ENCODE assay signal across 9 cellular contexts in the genomic region with DNA sequence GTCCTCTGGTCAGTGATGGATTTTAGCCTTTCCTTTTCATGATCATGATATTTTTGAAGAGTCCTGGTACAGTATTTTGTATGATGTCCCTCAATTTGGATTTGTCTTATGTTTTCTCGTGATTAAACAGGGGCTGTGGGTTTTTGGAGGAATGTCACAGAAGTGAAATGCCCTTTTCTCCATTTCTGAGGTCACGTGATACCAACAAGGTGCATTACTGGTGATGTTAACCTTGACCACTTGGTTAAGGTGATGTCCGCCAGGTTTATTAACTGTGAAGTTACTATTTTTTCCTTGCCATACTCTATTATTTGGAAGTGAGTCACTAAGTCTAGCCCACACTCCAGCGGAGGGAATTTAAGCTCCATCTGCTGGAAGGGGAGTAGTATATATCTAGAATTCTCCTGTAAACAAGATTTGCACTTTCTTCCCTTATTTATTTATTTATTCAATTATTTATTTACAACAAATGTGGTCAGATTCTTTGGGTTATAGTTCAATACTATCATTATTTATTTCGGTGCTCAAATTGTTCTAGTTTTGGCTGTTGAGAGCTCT.
DNase-seq lines count a peak whose midpoint lies in the region; ATAC-seq and TF ChIP-seq lines count a peak whose summit lies in the region.
"Had no signal": no experiment of that assay in that cellular context is flagged by ENCODE, and none has a peak within 500 bp of the region (broad histone marks: within the 10 kb centered on the region; RNA-seq: fewer than 3 reads in every experiment).

No MANE protein-coding gene starts in this region.

- H3K27me3 ChIP-seq in DND-41 (ENCODE audit: insufficient read depth, low read length, poor library complexity) (no peaks in the 10 kb centered on the region), mammary epithelial cell (ENCODE audit: insufficient read depth, low read length) (no peaks in the 10 kb centered on the region), mesendoderm (ENCODE audit: insufficient read depth, low read length, poor library complexity) (no peaks in the 10 kb centered on the region)

- H4K20me1 ChIP-seq in DND-41 (ENCODE audit: insufficient read depth, low read length) (peaks cover 52% of the 10 kb centered on the region), mammary epithelial cell (ENCODE audit: insufficient read depth, low read length) (no peaks in the 10 kb centered on the region)

- BruUV-seq in mammary epithelial cell (replicated peaks; lab: Mats Ljungman, UMichigan), result no TSS peak

- dilution Hi-C loops in mammary epithelial cell (cut with HindIII; ENCODE audit: low sequenced_read_pairs), result no loop called here

- no peak overlapping the region for H4K8ac ChIP-seq in mesendoderm (ENCODE audit: low read depth, low read length)

- DNase-seq in DND-41 (no peak), M059J (ENCODE audit: low read depth) (peak; percentile 70), mammary epithelial cell (peak; percentile 43), mesendoderm (peak; percentile 19), NCI-H1048 (lab: John Stamatoyannopoulos, UW) (no peak), inferior parietal cortex (ENCODE audit: extremely low spot score) (no peak)
- DNase-seq: activated T-cell treated with anti-CD3 and anti-CD28 coated beads, Interleukin-2, amount 50 U/mL, for 1 hour had no signal

- no peak overlapping the region for H2BK5ac ChIP-seq in mesendoderm (ENCODE audit: low read length)

- H3K23ac ChIP-seq in mesendoderm (ENCODE audit: low read length), result no peak overlapping the region

- H3K36me3 ChIP-seq in DND-41 (ENCODE audit: insufficient read depth, low read length) (peaks cover 23% of the 10 kb centered on the region), mammary epithelial cell (ENCODE audit: insufficient read depth, low read length) (no peaks in the 10 kb centered on the region), mesendoderm (ENCODE audit: control insufficient read depth, insufficient read depth, low read length) (no peaks in the 10 kb centered on the region)

- H3K9ac ChIP-seq in DND-41 (ENCODE audit: low read depth, low read length) (no peak overlapping the region), mammary epithelial cell (ENCODE audit: insufficient read depth, low read length) (no peak overlapping the region), mesendoderm (ENCODE audit: low read length) (no peak overlapping the region)

- H3K9me3 ChIP-seq in DND-41 (ENCODE audit: insufficient read depth, low read length, severe bottlenecking) (no peaks in the 10 kb centered on the region), mammary epithelial cell (replicated peaks; ENCODE audit: insufficient read depth, low read length) (no peaks in the 10 kb centered on the region)

- no peak overlapping the region for H2BK15ac ChIP-seq in mesendoderm (replicated peaks; ENCODE audit: low read depth)

- intact Hi-C loops in mammary epithelial cell (cut with micrococcal nuclease), result loop anchor here (1.0 to 5.0 kb wide), 2 partner anchors 221 to 323 kb away; no protein-coding TSS in a partner anchor

- in situ Hi-C loops in mammary epithelial cell (cut with MboI; ENCODE audit: low sequenced_read_pairs in 2 of 2), result loop anchor here (5.0 to 25.0 kb wide), 2 partner anchors 133 to 223 kb away; no protein-coding TSS in a partner anchor

- no peak overlapping the region for H3K27ac ChIP-seq in DND-41 (ENCODE audit: low read length)
- H3K27ac ChIP-seq in mammary epithelial cell (ENCODE audit: insufficient read depth, low read depth, low read length), result no peak overlapping the region
- no peak overlapping the region for H3K27ac ChIP-seq in mesendoderm (ENCODE audit: low read depth, low read length)

- H3K79me2 ChIP-seq in DND-41 (ENCODE audit: insufficient read depth, low read length) (peaks cover 98% of the 10 kb centered on the region), mammary epithelial cell (ENCODE audit: insufficient read depth, low read length) (no peaks in the 10 kb centered on the region), mesendoderm (ENCODE audit: control insufficient read depth, insufficient read depth, low read length) (no peaks in the 10 kb centered on the region)

- peak; percentile 15 for TF ChIP-seq CTCF in DND-41 (IDR thresholded peaks at IDR 0.05; ENCODE audit: borderline replicate concordance, extremely low read depth, low read length, poor library complexity, severe bottlenecking)
- peak; percentile 39 to 70 for TF ChIP-seq CTCF in mammary epithelial cell (conservative IDR thresholded peaks at IDR 0.05 in 1 of 2, IDR thresholded peaks at IDR 0.05 in 1 of 2; ENCODE audit: extremely low read depth in 1 of 2, insufficient read depth in 1 of 2, low read depth in 1 of 2, low read length in 2 of 2)

- H4K5ac ChIP-seq in mesendoderm (ENCODE audit: low read length), result no peak overlapping the region

- no peak overlapping the region for H3K18ac ChIP-seq in mesendoderm (ENCODE audit: low read length)

- peaks cover 34% of the 10 kb centered on the region for H3K4me1 ChIP-seq in DND-41 (ENCODE audit: insufficient read depth, low read length)
- peaks cover 11% of the 10 kb centered on the region for H3K4me1 ChIP-seq in mammary epithelial cell (ENCODE audit: insufficient read depth, low read length)
- H3K4me1 ChIP-seq in mesendoderm (ENCODE audit: control insufficient read depth, low read depth, low read length), result no peaks in the 10 kb centered on the region

- no peak overlapping the region for H3K4ac ChIP-seq in mesendoderm (ENCODE audit: low read depth, low read length)

- 58% methylated on average over 5 of the region's 5 CpGs for WGBS in mammary epithelial cell (ENCODE audit: low coverage, missing lambda C conversion rate)
- WGBS in mesendoderm (ENCODE audit: extremely low coverage, insufficient coverage, low lambda C conversion rate), result no CpG with 5 or more reads among the region's 5 CpGs

- H3K4me3 ChIP-seq in DND-41 (ENCODE audit: low read depth in 1 of 2, low read length in 2 of 2) (no peak overlapping the region), mammary epithelial cell (replicated peaks in 1 of 3; ENCODE audit: insufficient read depth in 1 of 3, low read depth in 2 of 3, low read length in 3 of 3) (no peak overlapping the region), mesendoderm (ENCODE audit: low read length) (no peak overlapping the region)

- no peak overlapping the region for H3K4me2 ChIP-seq in DND-41 (ENCODE audit: insufficient read depth, low read length)
- H3K4me2 ChIP-seq in mammary epithelial cell (ENCODE audit: insufficient read depth, low read depth, low read length), result no peak overlapping the region
- H3K4me2 ChIP-seq in mesendoderm (ENCODE audit: low read length), result no peak overlapping the region

- no peaks in the 10 kb centered on the region for H3K79me1 ChIP-seq in mesendoderm (ENCODE audit: low read length)

- no peak overlapping the region for H3K56ac ChIP-seq in mesendoderm (ENCODE audit: low read length)

- no peak overlapping the region for H2BK120ac ChIP-seq in mesendoderm (ENCODE audit: low read depth, low read length)

- ATAC-seq in DND-41 (ENCODE audit: insufficient read depth, low read depth) (no peak), HG03095 (IDR thresholded peaks at IDR 0.05; ENCODE audit: unreplicated experiment) (no peak), GM19395 (IDR thresholded peaks at IDR 0.05; ENCODE audit: unreplicated experiment) (no peak)

- CTCF ChIA-PET in mammary epithelial cell (lab: Charles Lee; ENCODE audit: low non-redundant PET), result interaction anchor here (0.7 kb wide), 1 partner anchor 12 kb away, joined by 3 read pairs; no protein-coding TSS in a partner anchor

- H2AFZ ChIP-seq in DND-41 (ENCODE audit: low read depth, low read length) (no peak overlapping the region), mammary epithelial cell (ENCODE audit: low read depth, low read length) (no peak overlapping the region)

- no peak overlapping the region for H2AK5ac ChIP-seq in mesendoderm (ENCODE audit: low read length)

Comparison
In these comparisons a context has a peak if more than half of its experiments do, and no peak if none do; other contexts are left out.
1. DNase-seq: peak in M059J (single experiment), mammary epithelial cell (single experiment) and mesendoderm (single experiment); none in DND-41 (single experiment), NCI-H1048 (single experiment) and inferior parietal cortex (single experiment).